ENCODE assay signal across 1 cellular context in the genomic region with DNA sequence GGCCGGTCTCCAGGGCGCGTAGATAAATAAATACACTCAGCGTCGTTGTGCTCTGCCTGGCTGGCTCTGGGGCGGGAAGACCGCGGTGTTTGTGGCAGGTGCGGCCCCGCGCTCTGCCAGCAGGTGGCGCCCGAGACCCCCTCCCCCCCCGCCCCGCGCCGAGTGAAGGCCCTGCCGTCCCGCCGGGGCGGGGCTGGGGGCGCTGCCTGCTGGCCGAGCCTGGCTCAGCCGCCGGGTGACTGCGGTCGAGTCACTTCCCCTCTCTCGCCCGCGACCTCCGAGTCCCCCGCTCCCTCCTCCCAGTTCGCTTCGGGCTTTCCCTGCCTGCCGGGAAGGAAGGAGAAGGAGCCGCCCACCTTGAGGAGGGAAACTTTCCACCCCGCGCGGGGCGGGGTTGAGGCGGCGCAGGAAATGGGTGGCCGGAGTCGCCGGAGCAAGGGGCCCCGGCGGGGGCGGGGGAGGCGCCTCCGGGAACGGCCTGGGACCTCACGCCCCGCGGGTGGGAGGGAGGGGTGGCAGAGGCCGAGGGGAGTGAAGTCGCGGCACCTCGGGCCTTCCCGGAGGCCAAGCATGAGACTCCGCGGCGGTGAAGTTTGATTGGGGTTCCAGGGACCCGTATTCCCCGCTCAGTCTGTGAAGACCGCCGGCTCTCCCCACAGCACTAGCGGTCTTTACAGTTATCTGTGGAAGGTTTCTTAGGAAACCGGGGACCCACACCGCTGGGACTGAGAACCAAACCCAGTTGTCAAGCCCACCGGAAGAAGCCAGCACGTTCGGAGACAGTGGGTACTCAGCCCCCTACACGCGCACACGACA.
A peak's percentile ranks its signal among the peaks of the same experiment; 100 is the strongest.
TF ChIP-seq lines count a peak whose summit lies in the region.

No MANE protein-coding gene starts in this region.

TF ChIP-seq in HepG2, 621 proteins besides CTCF, POLR2A, EP300 and RAD21 (continued from another document and continues in another):
- TF ChIP-seq, protein P1, sequence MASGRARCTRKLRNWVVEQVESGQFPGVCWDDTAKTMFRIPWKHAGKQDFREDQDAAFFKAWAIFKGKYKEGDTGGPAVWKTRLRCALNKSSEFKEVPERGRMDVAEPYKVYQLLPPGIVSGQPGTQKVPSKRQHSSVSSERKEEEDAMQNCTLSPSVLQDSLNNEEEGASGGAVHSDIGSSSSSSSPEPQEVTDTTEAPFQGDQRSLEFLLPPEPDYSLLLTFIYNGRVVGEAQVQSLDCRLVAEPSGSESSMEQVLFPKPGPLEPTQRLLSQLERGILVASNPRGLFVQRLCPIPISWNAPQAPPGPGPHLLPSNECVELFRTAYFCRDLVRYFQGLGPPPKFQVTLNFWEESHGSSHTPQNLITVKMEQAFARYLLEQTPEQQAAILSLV (CRISPR knock-in tag; IDR thresholded peaks at IDR 0.05; ENCODE audit: borderline replicate concordance): no peak
- peak; percentile 63; the same call in 1 of the 2 replicates for TF ChIP-seq ZNF263 (CRISPR knock-in tag; IDR thresholded peaks at IDR 0.05)
- TF ChIP-seq ZNF572 (CRISPR knock-in tag; IDR thresholded peaks at IDR 0.05): no peak
- TF ChIP-seq ETV5 (CRISPR knock-in tag; IDR thresholded peaks at IDR 0.05; ENCODE audit: borderline replicate concordance): peak; percentile 62; the same call in 1 of the 2 replicates
- TF ChIP-seq, protein P2, sequence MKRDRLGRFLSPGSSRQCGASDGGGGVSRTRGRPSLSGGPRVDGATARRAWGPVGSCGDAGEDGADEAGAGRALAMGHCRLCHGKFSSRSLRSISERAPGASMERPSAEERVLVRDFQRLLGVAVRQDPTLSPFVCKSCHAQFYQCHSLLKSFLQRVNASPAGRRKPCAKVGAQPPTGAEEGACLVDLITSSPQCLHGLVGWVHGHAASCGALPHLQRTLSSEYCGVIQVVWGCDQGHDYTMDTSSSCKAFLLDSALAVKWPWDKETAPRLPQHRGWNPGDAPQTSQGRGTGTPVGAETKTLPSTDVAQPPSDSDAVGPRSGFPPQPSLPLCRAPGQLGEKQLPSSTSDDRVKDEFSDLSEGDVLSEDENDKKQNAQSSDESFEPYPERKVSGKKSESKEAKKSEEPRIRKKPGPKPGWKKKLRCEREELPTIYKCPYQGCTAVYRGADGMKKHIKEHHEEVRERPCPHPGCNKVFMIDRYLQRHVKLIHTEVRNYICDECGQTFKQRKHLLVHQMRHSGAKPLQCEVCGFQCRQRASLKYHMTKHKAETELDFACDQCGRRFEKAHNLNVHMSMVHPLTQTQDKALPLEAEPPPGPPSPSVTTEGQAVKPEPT (CRISPR knock-in tag; IDR thresholded peaks at IDR 0.05; ENCODE audit: low read depth): no peak
- TF ChIP-seq ELF1 (CRISPR knock-in tag; IDR thresholded peaks at IDR 0.05): no peak
- TF ChIP-seq, protein P3, sequence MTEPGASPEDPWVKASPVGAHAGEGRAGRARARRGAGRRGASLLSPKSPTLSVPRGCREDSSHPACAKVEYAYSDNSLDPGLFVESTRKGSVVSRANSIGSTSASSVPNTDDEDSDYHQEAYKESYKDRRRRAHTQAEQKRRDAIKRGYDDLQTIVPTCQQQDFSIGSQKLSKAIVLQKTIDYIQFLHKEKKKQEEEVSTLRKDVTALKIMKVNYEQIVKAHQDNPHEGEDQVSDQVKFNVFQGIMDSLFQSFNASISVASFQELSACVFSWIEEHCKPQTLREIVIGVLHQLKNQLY (CRISPR knock-in tag; IDR thresholded peaks at IDR 0.05): no peak
- TF ChIP-seq, protein P4, sequence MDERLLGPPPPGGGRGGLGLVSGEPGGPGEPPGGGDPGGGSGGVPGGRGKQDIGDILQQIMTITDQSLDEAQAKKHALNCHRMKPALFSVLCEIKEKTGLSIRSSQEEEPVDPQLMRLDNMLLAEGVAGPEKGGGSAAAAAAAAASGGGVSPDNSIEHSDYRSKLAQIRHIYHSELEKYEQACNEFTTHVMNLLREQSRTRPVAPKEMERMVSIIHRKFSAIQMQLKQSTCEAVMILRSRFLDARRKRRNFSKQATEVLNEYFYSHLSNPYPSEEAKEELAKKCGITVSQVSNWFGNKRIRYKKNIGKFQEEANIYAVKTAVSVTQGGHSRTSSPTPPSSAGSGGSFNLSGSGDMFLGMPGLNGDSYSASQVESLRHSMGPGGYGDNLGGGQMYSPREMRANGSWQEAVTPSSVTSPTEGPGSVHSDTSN (CRISPR knock-in tag; IDR thresholded peaks at IDR 0.05): no peak
- TF ChIP-seq ZNF569 (CRISPR knock-in tag; IDR thresholded peaks at IDR 0.05; ENCODE audit: borderline replicate concordance): no peak
- no peak for TF ChIP-seq NKX3-1 (CRISPR knock-in tag; IDR thresholded peaks at IDR 0.05)
- no peak for TF ChIP-seq ETV6 (CRISPR knock-in tag; conservative IDR thresholded peaks at IDR 0.05)
- TF ChIP-seq, protein P5, sequence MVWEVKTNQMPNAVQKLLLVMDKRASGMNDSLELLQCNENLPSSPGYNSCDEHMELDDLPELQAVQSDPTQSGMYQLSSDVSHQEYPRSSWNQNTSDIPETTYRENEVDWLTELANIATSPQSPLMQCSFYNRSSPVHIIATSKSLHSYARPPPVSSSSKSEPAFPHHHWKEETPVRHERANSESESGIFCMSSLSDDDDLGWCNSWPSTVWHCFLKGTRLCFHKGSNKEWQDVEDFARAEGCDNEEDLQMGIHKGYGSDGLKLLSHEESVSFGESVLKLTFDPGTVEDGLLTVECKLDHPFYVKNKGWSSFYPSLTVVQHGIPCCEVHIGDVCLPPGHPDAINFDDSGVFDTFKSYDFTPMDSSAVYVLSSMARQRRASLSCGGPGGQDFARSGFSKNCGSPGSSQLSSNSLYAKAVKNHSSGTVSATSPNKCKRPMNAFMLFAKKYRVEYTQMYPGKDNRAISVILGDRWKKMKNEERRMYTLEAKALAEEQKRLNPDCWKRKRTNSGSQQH (CRISPR knock-in tag; IDR thresholded peaks at IDR 0.05; ENCODE audit: low read depth): no peak
- TF ChIP-seq ZNF766 (CRISPR knock-in tag; IDR thresholded peaks at IDR 0.05; ENCODE audit: borderline replicate concordance): no peak
- no peak for TF ChIP-seq TARDBP (CRISPR knock-in tag; IDR thresholded peaks at IDR 0.05)
- TF ChIP-seq, protein P6, sequence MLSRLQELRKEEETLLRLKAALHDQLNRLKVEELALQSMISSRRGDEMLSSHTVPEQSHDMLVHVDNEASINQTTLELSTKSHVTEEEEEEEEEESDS (CRISPR knock-in tag; IDR thresholded peaks at IDR 0.05; ENCODE audit: borderline replicate concordance): no peak
- no peak for TF ChIP-seq THAP11 (CRISPR knock-in tag; IDR thresholded peaks at IDR 0.05)
- no peak for TF ChIP-seq SETDB1 (CRISPR knock-in tag; IDR thresholded peaks at IDR 0.05; ENCODE audit: borderline replicate concordance)
- TF ChIP-seq BRD4 (CRISPR knock-in tag; IDR thresholded peaks at IDR 0.05): no peak
- TF ChIP-seq ATF1 (CRISPR knock-in tag; IDR thresholded peaks at IDR 0.05): no peak
- no peak for TF ChIP-seq FOXK1 (CRISPR knock-in tag; IDR thresholded peaks at IDR 0.05; ENCODE audit: borderline replicate concordance, low read depth)
- TF ChIP-seq, protein P7, sequence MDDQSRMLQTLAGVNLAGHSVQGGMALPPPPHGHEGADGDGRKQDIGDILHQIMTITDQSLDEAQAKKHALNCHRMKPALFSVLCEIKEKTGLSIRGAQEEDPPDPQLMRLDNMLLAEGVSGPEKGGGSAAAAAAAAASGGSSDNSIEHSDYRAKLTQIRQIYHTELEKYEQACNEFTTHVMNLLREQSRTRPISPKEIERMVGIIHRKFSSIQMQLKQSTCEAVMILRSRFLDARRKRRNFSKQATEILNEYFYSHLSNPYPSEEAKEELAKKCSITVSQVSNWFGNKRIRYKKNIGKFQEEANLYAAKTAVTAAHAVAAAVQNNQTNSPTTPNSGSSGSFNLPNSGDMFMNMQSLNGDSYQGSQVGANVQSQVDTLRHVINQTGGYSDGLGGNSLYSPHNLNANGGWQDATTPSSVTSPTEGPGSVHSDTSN (CRISPR knock-in tag; IDR thresholded peaks at IDR 0.05; ENCODE audit: borderline replicate concordance): no peak
- TF ChIP-seq MXI1 (IDR thresholded peaks at IDR 0.05; ENCODE audit: borderline replicate concordance, low read depth, low read length): peak; percentile 12; the same call in 1 of the 3 replicates
- no peak; the same call in 1 of the 2 replicates for TF ChIP-seq MED13 (CRISPR knock-in tag; IDR thresholded peaks at IDR 0.05)
- 0 out of 2 replicates have a peak, but pooled peaks have one; percentile 14 for TF ChIP-seq ZNF629 (CRISPR knock-in tag; conservative IDR thresholded peaks at IDR 0.05)
- TF ChIP-seq ZNF225 (CRISPR knock-in tag; IDR thresholded peaks at IDR 0.05): no peak
- TF ChIP-seq, protein P8, sequence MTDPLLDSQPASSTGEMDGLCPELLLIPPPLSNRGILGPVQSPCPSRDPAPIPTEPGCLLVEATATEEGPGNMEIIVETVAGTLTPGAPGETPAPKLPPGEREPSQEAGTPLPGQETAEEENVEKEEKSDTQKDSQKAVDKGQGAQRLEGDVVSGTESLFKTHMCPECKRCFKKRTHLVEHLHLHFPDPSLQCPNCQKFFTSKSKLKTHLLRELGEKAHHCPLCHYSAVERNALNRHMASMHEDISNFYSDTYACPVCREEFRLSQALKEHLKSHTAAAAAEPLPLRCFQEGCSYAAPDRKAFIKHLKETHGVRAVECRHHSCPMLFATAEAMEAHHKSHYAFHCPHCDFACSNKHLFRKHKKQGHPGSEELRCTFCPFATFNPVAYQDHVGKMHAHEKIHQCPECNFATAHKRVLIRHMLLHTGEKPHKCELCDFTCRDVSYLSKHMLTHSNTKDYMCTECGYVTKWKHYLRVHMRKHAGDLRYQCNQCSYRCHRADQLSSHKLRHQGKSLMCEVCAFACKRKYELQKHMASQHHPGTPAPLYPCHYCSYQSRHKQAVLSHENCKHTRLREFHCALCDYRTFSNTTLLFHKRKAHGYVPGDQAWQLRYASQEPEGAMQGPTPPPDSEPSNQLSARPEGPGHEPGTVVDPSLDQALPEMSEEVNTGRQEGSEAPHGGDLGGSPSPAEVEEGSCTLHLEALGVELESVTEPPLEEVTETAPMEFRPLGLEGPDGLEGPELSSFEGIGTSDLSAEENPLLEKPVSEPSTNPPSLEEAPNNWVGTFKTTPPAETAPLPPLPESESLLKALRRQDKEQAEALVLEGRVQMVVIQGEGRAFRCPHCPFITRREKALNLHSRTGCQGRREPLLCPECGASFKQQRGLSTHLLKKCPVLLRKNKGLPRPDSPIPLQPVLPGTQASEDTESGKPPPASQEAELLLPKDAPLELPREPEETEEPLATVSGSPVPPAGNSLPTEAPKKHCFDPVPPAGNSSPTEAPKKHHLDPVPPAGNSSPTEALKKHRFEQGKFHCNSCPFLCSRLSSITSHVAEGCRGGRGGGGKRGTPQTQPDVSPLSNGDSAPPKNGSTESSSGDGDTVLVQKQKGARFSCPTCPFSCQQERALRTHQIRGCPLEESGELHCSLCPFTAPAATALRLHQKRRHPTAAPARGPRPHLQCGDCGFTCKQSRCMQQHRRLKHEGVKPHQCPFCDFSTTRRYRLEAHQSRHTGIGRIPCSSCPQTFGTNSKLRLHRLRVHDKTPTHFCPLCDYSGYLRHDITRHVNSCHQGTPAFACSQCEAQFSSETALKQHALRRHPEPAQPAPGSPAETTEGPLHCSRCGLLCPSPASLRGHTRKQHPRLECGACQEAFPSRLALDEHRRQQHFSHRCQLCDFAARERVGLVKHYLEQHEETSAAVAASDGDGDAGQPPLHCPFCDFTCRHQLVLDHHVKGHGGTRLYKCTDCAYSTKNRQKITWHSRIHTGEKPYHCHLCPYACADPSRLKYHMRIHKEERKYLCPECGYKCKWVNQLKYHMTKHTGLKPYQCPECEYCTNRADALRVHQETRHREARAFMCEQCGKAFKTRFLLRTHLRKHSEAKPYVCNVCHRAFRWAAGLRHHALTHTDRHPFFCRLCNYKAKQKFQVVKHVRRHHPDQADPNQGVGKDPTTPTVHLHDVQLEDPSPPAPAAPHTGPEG (CRISPR knock-in tag; IDR thresholded peaks at IDR 0.05): no peak
- no peak for TF ChIP-seq KAT7 (CRISPR knock-in tag; IDR thresholded peaks at IDR 0.05; ENCODE audit: borderline replicate concordance)
- TF ChIP-seq KDM6A (CRISPR knock-in tag; IDR thresholded peaks at IDR 0.05; ENCODE audit: low read depth): no peak
- TF ChIP-seq STAT5B (CRISPR knock-in tag; IDR thresholded peaks at IDR 0.05): no peak
- TF ChIP-seq ELF3 (CRISPR knock-in tag; IDR thresholded peaks at IDR 0.05): no peak
- TF ChIP-seq SNAPC2 (CRISPR knock-in tag; IDR thresholded peaks at IDR 0.05): no peak
- TF ChIP-seq PCBP2 (optimal IDR thresholded peaks at IDR 0.05; ENCODE audit: low read depth, low read length, poor library complexity, severe bottlenecking): no peak
- no peak for TF ChIP-seq ZSCAN22 (CRISPR knock-in tag; IDR thresholded peaks at IDR 0.05)
- TF ChIP-seq, protein P9, sequence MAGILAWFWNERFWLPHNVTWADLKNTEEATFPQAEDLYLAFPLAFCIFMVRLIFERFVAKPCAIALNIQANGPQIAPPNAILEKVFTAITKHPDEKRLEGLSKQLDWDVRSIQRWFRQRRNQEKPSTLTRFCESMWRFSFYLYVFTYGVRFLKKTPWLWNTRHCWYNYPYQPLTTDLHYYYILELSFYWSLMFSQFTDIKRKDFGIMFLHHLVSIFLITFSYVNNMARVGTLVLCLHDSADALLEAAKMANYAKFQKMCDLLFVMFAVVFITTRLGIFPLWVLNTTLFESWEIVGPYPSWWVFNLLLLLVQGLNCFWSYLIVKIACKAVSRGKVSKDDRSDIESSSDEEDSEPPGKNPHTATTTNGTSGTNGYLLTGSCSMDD (CRISPR knock-in tag; IDR thresholded peaks at IDR 0.05): no peak
- no peak for TF ChIP-seq MEF2D (CRISPR knock-in tag; IDR thresholded peaks at IDR 0.05)
- TF ChIP-seq, protein P10, sequence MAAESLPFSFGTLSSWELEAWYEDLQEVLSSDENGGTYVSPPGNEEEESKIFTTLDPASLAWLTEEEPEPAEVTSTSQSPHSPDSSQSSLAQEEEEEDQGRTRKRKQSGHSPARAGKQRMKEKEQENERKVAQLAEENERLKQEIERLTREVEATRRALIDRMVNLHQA (CRISPR knock-in tag; IDR thresholded peaks at IDR 0.05): no peak
- no peak for TF ChIP-seq CREM (IDR thresholded peaks at IDR 0.05)
- TF ChIP-seq CREM (CRISPR knock-in tag; IDR thresholded peaks at IDR 0.05): no peak
- TF ChIP-seq, protein P11, sequence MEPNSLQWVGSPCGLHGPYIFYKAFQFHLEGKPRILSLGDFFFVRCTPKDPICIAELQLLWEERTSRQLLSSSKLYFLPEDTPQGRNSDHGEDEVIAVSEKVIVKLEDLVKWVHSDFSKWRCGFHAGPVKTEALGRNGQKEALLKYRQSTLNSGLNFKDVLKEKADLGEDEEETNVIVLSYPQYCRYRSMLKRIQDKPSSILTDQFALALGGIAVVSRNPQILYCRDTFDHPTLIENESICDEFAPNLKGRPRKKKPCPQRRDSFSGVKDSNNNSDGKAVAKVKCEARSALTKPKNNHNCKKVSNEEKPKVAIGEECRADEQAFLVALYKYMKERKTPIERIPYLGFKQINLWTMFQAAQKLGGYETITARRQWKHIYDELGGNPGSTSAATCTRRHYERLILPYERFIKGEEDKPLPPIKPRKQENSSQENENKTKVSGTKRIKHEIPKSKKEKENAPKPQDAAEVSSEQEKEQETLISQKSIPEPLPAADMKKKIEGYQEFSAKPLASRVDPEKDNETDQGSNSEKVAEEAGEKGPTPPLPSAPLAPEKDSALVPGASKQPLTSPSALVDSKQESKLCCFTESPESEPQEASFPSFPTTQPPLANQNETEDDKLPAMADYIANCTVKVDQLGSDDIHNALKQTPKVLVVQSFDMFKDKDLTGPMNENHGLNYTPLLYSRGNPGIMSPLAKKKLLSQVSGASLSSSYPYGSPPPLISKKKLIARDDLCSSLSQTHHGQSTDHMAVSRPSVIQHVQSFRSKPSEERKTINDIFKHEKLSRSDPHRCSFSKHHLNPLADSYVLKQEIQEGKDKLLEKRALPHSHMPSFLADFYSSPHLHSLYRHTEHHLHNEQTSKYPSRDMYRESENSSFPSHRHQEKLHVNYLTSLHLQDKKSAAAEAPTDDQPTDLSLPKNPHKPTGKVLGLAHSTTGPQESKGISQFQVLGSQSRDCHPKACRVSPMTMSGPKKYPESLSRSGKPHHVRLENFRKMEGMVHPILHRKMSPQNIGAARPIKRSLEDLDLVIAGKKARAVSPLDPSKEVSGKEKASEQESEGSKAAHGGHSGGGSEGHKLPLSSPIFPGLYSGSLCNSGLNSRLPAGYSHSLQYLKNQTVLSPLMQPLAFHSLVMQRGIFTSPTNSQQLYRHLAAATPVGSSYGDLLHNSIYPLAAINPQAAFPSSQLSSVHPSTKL (CRISPR knock-in tag; IDR thresholded peaks at IDR 0.05): no peak; the same call in 1 of the 2 replicates
